ENCODE assay signal across 10 cellular contexts in the genomic region with DNA sequence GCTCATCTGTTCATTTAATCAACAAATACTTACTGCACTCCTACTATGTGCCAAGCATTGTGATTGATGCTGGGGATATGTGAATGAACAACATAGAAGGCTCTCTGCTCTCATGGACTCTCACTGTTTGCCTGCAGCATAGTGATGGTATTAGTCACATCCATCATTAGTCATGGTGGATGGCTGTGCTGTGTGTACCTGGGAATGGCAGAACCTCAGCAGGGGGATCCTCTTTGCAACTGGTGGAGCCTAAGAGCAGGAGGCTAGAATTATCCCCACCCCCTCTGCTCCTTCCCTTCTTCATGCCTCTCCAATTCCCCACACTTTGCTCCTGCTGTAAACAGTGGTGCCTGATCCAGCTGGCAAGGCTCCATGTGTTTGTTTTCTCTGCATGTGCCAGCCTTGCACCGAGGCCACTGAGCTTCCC. TPM values are rescaled to one million over a fixed set of nuclear protein-coding genes. Genes with fewer than 3 reads are reported as not detected.
DNase-seq lines count a peak whose midpoint lies in the region; ATAC-seq and TF ChIP-seq lines count a peak whose summit lies in the region.
"Had no signal": no experiment of that assay in that cellular context is flagged by ENCODE, and none has a peak within 500 bp of the region (broad histone marks: within the 10 kb centered on the region; RNA-seq: fewer than 3 reads in every experiment).

No MANE protein-coding gene starts in this region.

- peaks cover 32% of the 10 kb centered on the region for H3K4me1 ChIP-seq in skeletal muscle satellite cell (ENCODE audit: control insufficient read depth, insufficient read depth, low read length)
- H3K4me1 ChIP-seq in adrenal gland (replicated peaks in 1 of 2): no peaks in the 10 kb centered on the region

- no peak overlapping the region for H3K27ac ChIP-seq in adrenal gland
- H3K27ac ChIP-seq: SK-N-MC had no signal

- 9 to 27% (median 19%) methylated on average over 1 of the region's 1 CpG for WGBS in adrenal gland, 4 donors

- DNase-seq in HFF-Myc (ENCODE audit: extremely low read depth, low read depth) (peak; percentile 63), NCI-H460 (ENCODE audit: extremely low read depth, low read depth) (peak; percentile 31), adrenal gland (no peak)
- no peak for DNase-seq in activated CD4-positive, alpha-beta T cell treated with anti-CD3 and anti-CD28 coated beads for 1 hour
- DNase-seq: effector memory CD8-positive, alpha-beta T cell had no signal

- ATAC-seq in esophagus mucosa: peak; percentile 84
- no peak for ATAC-seq in GM19397 (IDR thresholded peaks at IDR 0.05; ENCODE audit: unreplicated experiment)
- ATAC-seq in HG02870 (IDR thresholded peaks at IDR 0.05; ENCODE audit: unreplicated experiment): no peak
- ATAC-seq: effector memory CD8-positive, alpha-beta T cell had no signal

- H3K9ac ChIP-seq in skeletal muscle satellite cell (ENCODE audit: low read depth, low read length): peak overlapping the region; percentile 40

- TF ChIP-seq POLR2A in adrenal gland (IDR thresholded peaks at IDR 0.05): no peak

- no peaks in the 10 kb centered on the region for H3K27me3 ChIP-seq in skeletal muscle satellite cell (ENCODE audit: control insufficient read depth, insufficient read depth, low read length)
- H3K27me3 ChIP-seq in adrenal gland: no peaks in the 10 kb centered on the region

- intact Hi-C loops in adrenal gland (cut with DNase I): no loop called here

- H3K4me3 ChIP-seq in HFF-Myc (replicated peaks; ENCODE audit: low read depth, low read length): no peak overlapping the region
- H3K4me3 ChIP-seq in skeletal muscle satellite cell (ENCODE audit: low read length): no peak overlapping the region
- H3K4me3 ChIP-seq in adrenal gland: no peak overlapping the region
- H3K4me3 ChIP-seq: SK-N-MC had no signal

- H3K9me3 ChIP-seq in skeletal muscle satellite cell (replicated peaks; ENCODE audit: low read length): no peaks in the 10 kb centered on the region
- no peaks in the 10 kb centered on the region for H3K9me3 ChIP-seq in adrenal gland (replicated peaks in 1 of 3)

- no peaks in the 10 kb centered on the region for H3K36me3 ChIP-seq in skeletal muscle satellite cell (ENCODE audit: insufficient read depth, low read length)
- no peaks in the 10 kb centered on the region for H3K36me3 ChIP-seq in adrenal gland (replicated peaks in 1 of 2)

- TF ChIP-seq CTCF in HFF-Myc (IDR thresholded peaks at IDR 0.05; ENCODE audit: low read depth, low read length, missing control alignments) (no peak), adrenal gland (IDR thresholded peaks at IDR 0.05) (no peak)

- H3K4me2 ChIP-seq in skeletal muscle satellite cell (ENCODE audit: low read length): peak overlapping the region; percentile 55

RNA-seq across cellular contexts. Expression of gene BOC, which starts 20.5 kb away (rescaled TPM):
- not detected in 2 replicates for total RNA-seq in NCI-H460 (2014; rRNA removed; shearing (Covaris generic))
- polyA plus RNA-seq in NCI-H460 (2014; cell fraction: nucleus; rRNA removed): not detected in 2 replicates
- total RNA-seq in esophagus mucosa: 19.8 TPM
- 0.76 and 3.7 TPM in 2 replicates for total RNA-seq in skeletal muscle satellite cell (2012; rRNA removed)
- total RNA-seq in adrenal gland: 10 to 100 TPM in 4 of 8 donors, 1 to 10 TPM in 4; 6.7 to 22.3 (median 12.4) TPM
- polyA plus RNA-seq in adrenal gland: 10 to 100 TPM in 1 of 3 donors, 1 to 10 TPM in 2; 1.9 to 10.2 (median 9.3) TPM

Comparison
In these comparisons a context has a peak if more than half of its experiments do, and no peak if none do; other contexts are left out.
1. DNase-seq: peak in HFF-Myc (single experiment) and NCI-H460 (single experiment); none in adrenal gland (0 of 7) and activated CD4-positive, alpha-beta T cell treated with anti-CD3 and anti-CD28 coated beads for 1 hour (single experiment).